In genomic region chr7:30396379-30396778, GRCh38 we compare ENCODE assay signal across 17 cellular contexts.
A peak's percentile ranks its signal among the peaks of the same experiment; 100 is the strongest.
DNase-seq lines count a peak whose midpoint lies in the region; TF ChIP-seq lines count a peak whose summit lies in the region.
"Had no signal": no experiment of that assay in that cellular context is flagged by ENCODE, and none has a peak within 500 bp of the region (broad histone marks: within the 10 kb centered on the region; RNA-seq: fewer than 3 reads in every experiment).

No MANE protein-coding gene starts in this region.

- 0 out of 2 replicates have a peak, but pooled peaks cover 2% of the 10 kb centered on the region for H3K36me3 ChIP-seq in MG63
- H3K36me3 ChIP-seq: transverse colon had no signal

- DNase-seq in DMS 273 (lab: John Stamatoyannopoulos, UW; ENCODE audit: unreplicated experiment) (peak; percentile 47), DMS 273 treated with DMSO at 0.1 percent for 48 hours (lab: John Stamatoyannopoulos, UW) (no peak), GM10266 (ENCODE audit: extremely low spot score) (no peak), RKO (ENCODE audit: low spot score) (peak; percentile 15), fibroblast of peridontal ligament (ENCODE audit: extremely low read depth) (peak; percentile 11), epidermal melanocyte (ENCODE audit: insufficient read length, low spot score) (no peak), MG63 (no peak), HuH-7 (ENCODE audit: low spot score) (no peak)
- DNase-seq: activated CD4-positive, alpha-beta memory T cell treated with anti-CD3 and anti-CD28 coated beads, Interleukin-2, amount 10 ng/mL, durations not matched to agents 7 days and 5 days; activated effector memory CD4-positive, alpha-beta T cell treated with anti-CD3 and anti-CD28 coated beads, Interleukin-2, amount 50 U/mL, for 16 hours; EL; kidney glomerular epithelial cell; MV-4-11; naive thymus-derived CD8-positive, alpha-beta T cell; NK-92 treated with Interleukin-12 subunit alpha and Interleukin-12 subunit beta, amount 100 ng/mL, for 24 hours; small intestine; transverse colon had no signal

- no peak overlapping the region for H3K4me3 ChIP-seq in MG63
- H3K4me3 ChIP-seq: transverse colon had no signal

- no peaks in the 10 kb centered on the region for H3K27me3 ChIP-seq in MG63
- H3K27me3 ChIP-seq: transverse colon had no signal

- no peaks in the 10 kb centered on the region for H3K9me3 ChIP-seq in MG63
- H3K9me3 ChIP-seq: transverse colon had no signal

- TF ChIP-seq CTCF in GM10266 (IDR thresholded peaks at IDR 0.05; ENCODE audit: control insufficient read depth, insufficient read depth, low read depth, missing control alignments) = peak; percentile 34

Comparison
In these comparisons a context has a peak if more than half of its experiments do, and no peak if none do; other contexts are left out.
1. DNase-seq: peak in DMS 273 (single experiment), RKO (single experiment) and fibroblast of peridontal ligament (single experiment); none in DMS 273 treated with DMSO at 0.1 percent for 48 hours (single experiment), GM10266 (single experiment), epidermal melanocyte (single experiment), MG63 (single experiment) and HuH-7 (single experiment).